In genomic region chr10:13404305-13404759, GRCh38 we compare ENCODE assay signal across 1 cellular context.
TF ChIP-seq lines count a peak whose summit lies in the region.

No MANE protein-coding gene starts in this region.

TF ChIP-seq in K562, 482 proteins besides CTCF, POLR2A, EP300 and RAD21 (continued from another document and continues in another):
- TF ChIP-seq CUX1 (CRISPR knock-in tag; IDR thresholded peaks at IDR 0.05) (peak; percentile 68; the same call in 1 of the 2 replicates), DACH1 (IDR thresholded peaks at IDR 0.05; ENCODE audit: partially characterized antibody) (peak; percentile 98), CREB1 (IDR thresholded peaks at IDR 0.05) (peak; percentile 38; the same call in 1 of the 2 replicates), CREB1 (CRISPR knock-in tag; IDR thresholded peaks at IDR 0.05) (no peak), DMBX1 (CRISPR knock-in tag; IDR thresholded peaks at IDR 0.05; ENCODE audit: borderline replicate concordance) (peak; percentile 77), POLR2H (tag; IDR thresholded peaks at IDR 0.05; ENCODE audit: low read depth) (0 out of 2 replicates have a peak, but pooled peaks have one; percentile 19), ATF3 (IDR thresholded peaks at IDR 0.05) (peak; percentile 98), ATF3 (CRISPR knock-in tag; conservative IDR thresholded peaks at IDR 0.05) (peak; percentile 90), CHAMP1 (IDR thresholded peaks at IDR 0.05) (peak; percentile 93), CXXC5 (CRISPR knock-in tag; IDR thresholded peaks at IDR 0.05) (peak; percentile 64), NFATC3 (IDR thresholded peaks at IDR 0.05) (0 out of 2 replicates have a peak, but pooled peaks have one; percentile 47), GATAD2A (IDR thresholded peaks at IDR 0.05) (no peak), GATAD2B (IDR thresholded peaks at IDR 0.05; ENCODE audit: borderline replicate concordance) (peak; percentile 95), SMARCA5 (IDR thresholded peaks at IDR 0.05) (peak; percentile 84; the same call in 1 of the 2 replicates), NEUROD1 (IDR thresholded peaks at IDR 0.05; ENCODE audit: borderline replicate concordance, low read depth, low read length, partially characterized antibody) (peak; percentile 81), HMBOX1 (IDR thresholded peaks at IDR 0.05) (peak; percentile 56; the same call in 1 of the 2 replicates), TBL1XR1 (IDR thresholded peaks at IDR 0.05; ENCODE audit: low read length in 2 of 2) (peak in 1 of 2 experiments; percentile 92; a peak in 2 of 4 replicates), HMGN3 (IDR thresholded peaks at IDR 0.05; ENCODE audit: borderline replicate concordance, extremely low read depth, insufficient read length, low read depth, low read length) (peak; percentile 25), ZMIZ1 (IDR thresholded peaks at IDR 0.05; ENCODE audit: low read depth in 2 of 2, low read length in 2 of 2) (peak in 1 of 2 experiments; percentile 91; a peak in 2 of 4 replicates), ZNF384 (IDR thresholded peaks at IDR 0.05; ENCODE audit: low read depth, low read length) (peak; percentile 87), NR2C1 (IDR thresholded peaks at IDR 0.05) (peak; percentile 76), NR2C1 (tag; IDR thresholded peaks at IDR 0.05) (peak; percentile 80), BCLAF1 (IDR thresholded peaks at IDR 0.05; ENCODE audit: borderline replicate concordance in 1 of 2, control insufficient read depth in 1 of 2, low read depth in 2 of 2, low read length in 1 of 2) (no peak), NCOA1 (IDR thresholded peaks at IDR 0.05; ENCODE audit: low read depth) (peak; percentile 89; the same call in 1 of the 2 replicates), ZNF3 (CRISPR knock-in tag; IDR thresholded peaks at IDR 0.05) (no peak), ZC3H8 (IDR thresholded peaks at IDR 0.05) (no peak), ZFX (CRISPR knock-in tag; IDR thresholded peaks at IDR 0.05) (peak; percentile 62), ETV1 (tag; conservative IDR thresholded peaks at IDR 0.05; ENCODE audit: low read depth) (peak; percentile 93), PKNOX1 (IDR thresholded peaks at IDR 0.05) (0 out of 2 replicates have a peak, but pooled peaks have one; percentile 15), HDAC3 (IDR thresholded peaks at IDR 0.05; ENCODE audit: borderline replicate concordance, partially characterized antibody) (peak; percentile 92), MTA2 (IDR thresholded peaks at IDR 0.05; ENCODE audit: low read depth) (peak; percentile 94), MYC (IDR thresholded peaks at IDR 0.05; ENCODE audit: low read depth, low read length) (0 out of 2 replicates have a peak, but pooled peaks have one; percentile 24), MYC (CRISPR knock-in tag; IDR thresholded peaks at IDR 0.05; ENCODE audit: borderline replicate concordance, low read depth) (no peak), SFPQ (IDR thresholded peaks at IDR 0.05; ENCODE audit: low read depth, low read length) (no peak), ID3 (CRISPR knock-in tag; IDR thresholded peaks at IDR 0.05) (no peak), ID3 (tag; IDR thresholded peaks at IDR 0.05) (no peak), SMARCA4 (IDR thresholded peaks at IDR 0.05) (peak; percentile 100), STAT5A (IDR thresholded peaks at IDR 0.05; ENCODE audit: borderline replicate concordance, low read length) (peak; percentile 83), KLF1 (tag; IDR thresholded peaks at IDR 0.05) (no peak), NCOR1 (IDR thresholded peaks at IDR 0.05) (peak; percentile 95), SMAD4 (CRISPR knock-in tag; conservative IDR thresholded peaks at IDR 0.05) (peak; percentile 76), NFIC (IDR thresholded peaks at IDR 0.05) (peak; percentile 86), FOS (IDR thresholded peaks at IDR 0.05; ENCODE audit: extremely low read depth, insufficient read length) (peak; percentile 70), TEAD4 (IDR thresholded peaks at IDR 0.05; ENCODE audit: low read length) (peak; percentile 96), TEAD4 (CRISPR knock-in tag; IDR thresholded peaks at IDR 0.05; ENCODE audit: borderline replicate concordance) (no peak)
